In genomic region chr13:21458816-21459701, GRCh38 we compare ENCODE assay signal across 8 cellular contexts. TPM values are rescaled to one million over a fixed set of nuclear protein-coding genes. Genes with fewer than 3 reads are reported as not detected.
DNase-seq lines count a peak whose midpoint lies in the region; ATAC-seq, FAIRE-seq and TF ChIP-seq lines count a peak whose summit lies in the region.

ZDHHC20 (minus strand) TSS chr13:21459303; CDS start chr13:21459171, 132 bp downstream.

- peak; percentile 93 for FAIRE-seq in GM12891 (lab: Jason Lieb, UNC)

- DNase-seq in GM12891 (ENCODE audit: insufficient read length, low spot score) = peak; percentile 86
- DNase-seq in NCI-H1105 treated with DMSO at 0.1 percent for 48 hours (lab: John Stamatoyannopoulos, UW) = peak; percentile 46
- peak; percentile 86 for DNase-seq in T-helper 2 cell treated with Interferon-gamma antibody and Interleukin-4, amounts not matched to agents 5 μg/mL and 100 μg/mL, for 36 hours (ENCODE audit: low spot score)
- peak; percentile 59 to 94 for DNase-seq in ascending aorta (ENCODE audit: low spot score in 2 of 2)
- DNase-seq in right cardiac atrium = peak; percentile 91 to 98 (median 97)
- DNase-seq in vagina (ENCODE audit: extremely low spot score in 2 of 2) = no peak

- TF ChIP-seq POLR2A in GM12891 (IDR thresholded peaks at IDR 0.05; ENCODE audit: low read depth, low read length) (no peak; the same call in 1 of the 2 replicates), vagina (IDR thresholded peaks at IDR 0.05) (peak in 1 of 2 donors; percentile 63)

- peaks cover 24% of the 10 kb centered on the region for H3K36me3 Mint-ChIP-seq in T-helper 2 cell treated with Interferon-gamma antibody and Interleukin-4, amounts not matched to agents 5 μg/mL and 100 μg/mL, for 36 hours (ENCODE audit: low read depth)

- H3K27me3 ChIP-seq in ascending aorta (no peaks in the 10 kb centered on the region), right cardiac atrium (ENCODE audit: control insufficient read depth, insufficient read depth) (no peaks in the 10 kb centered on the region), rectal smooth muscle tissue (ENCODE audit: control insufficient read depth, insufficient read depth, low read length) (no peaks in the 10 kb centered on the region), vagina (no peaks in the 10 kb centered on the region)

- peak within 1 kb of the TSS; percentile 92 for H3K4me3 Mint-ChIP-seq in T-helper 2 cell treated with Interferon-gamma antibody and Interleukin-4, amounts not matched to agents 5 μg/mL and 100 μg/mL, for 36 hours

- H3K9me3 Mint-ChIP-seq in T-helper 2 cell treated with Interferon-gamma antibody and Interleukin-4, amounts not matched to agents 5 μg/mL and 100 μg/mL, for 36 hours = peaks cover 11% of the 10 kb centered on the region

- no peaks in the 10 kb centered on the region for H3K4me1 ChIP-seq in ascending aorta
- H3K4me1 ChIP-seq in right cardiac atrium (ENCODE audit: control insufficient read depth, insufficient read depth, low read length) = no peaks in the 10 kb centered on the region
- peaks cover 6% of the 10 kb centered on the region for H3K4me1 ChIP-seq in rectal smooth muscle tissue (ENCODE audit: control insufficient read depth, insufficient read depth, low read length)
- H3K4me1 ChIP-seq in vagina = peaks cover 19% of the 10 kb centered on the region

- TF ChIP-seq CTCF in ascending aorta (IDR thresholded peaks at IDR 0.05) (no peak), vagina (IDR thresholded peaks at IDR 0.05) (no peak)

- peak within 1 kb of the TSS; percentile 72 for H3K9ac ChIP-seq in rectal smooth muscle tissue (ENCODE audit: low read length)

- H3K27ac Mint-ChIP-seq in T-helper 2 cell treated with Interferon-gamma antibody and Interleukin-4, amounts not matched to agents 5 μg/mL and 100 μg/mL, for 36 hours = peak within 1 kb of the TSS; percentile 93

- no peaks in the 10 kb centered on the region for H3K36me3 ChIP-seq in ascending aorta
- H3K36me3 ChIP-seq in rectal smooth muscle tissue (ENCODE audit: control insufficient read depth, insufficient read depth, low read length) = no peaks in the 10 kb centered on the region
- no peaks in the 10 kb centered on the region for H3K36me3 ChIP-seq in vagina

- no peaks in the 10 kb centered on the region for H3K27me3 Mint-ChIP-seq in T-helper 2 cell treated with Interferon-gamma antibody and Interleukin-4, amounts not matched to agents 5 μg/mL and 100 μg/mL, for 36 hours (ENCODE audit: low read depth)

- intact Hi-C loops in ascending aorta (cut with DNase I) = loop anchor here (1.0 to 10.0 kb wide), 8 partner anchors 18 to 1916 kb away; partner anchors contain the start of genes IL17D, LATS2, MICU2 and MPHOSPH8
- intact Hi-C loops in right cardiac atrium (cut with DNase I) = no loop called here
- intact Hi-C loops in vagina (cut with DNase I) = no loop called here

- H3K4me1 Mint-ChIP-seq in T-helper 2 cell treated with Interferon-gamma antibody and Interleukin-4, amounts not matched to agents 5 μg/mL and 100 μg/mL, for 36 hours (ENCODE audit: low read depth) = peaks cover 28% of the 10 kb centered on the region

- peak; percentile 89 for ATAC-seq in HG02610 (IDR thresholded peaks at IDR 0.05; ENCODE audit: unreplicated experiment)
- ATAC-seq in right cardiac atrium = peak; percentile 96 to 98

- WGBS in right cardiac atrium = under 1% methylated on average over 104 of the region's 107 CpGs

- H3K4me3 ChIP-seq in ascending aorta (peak within 1 kb of the TSS; percentile 88 to 93), right cardiac atrium (ENCODE audit: low read length) (peak within 1 kb of the TSS; percentile 50), rectal smooth muscle tissue (ENCODE audit: low read length) (peak within 1 kb of the TSS; percentile 94), vagina (peak within 1 kb of the TSS; percentile 80 to 88)

- H3K27ac ChIP-seq in ascending aorta = peak within 1 kb of the TSS; percentile 90 to 95
- peak within 1 kb of the TSS; percentile 56 for H3K27ac ChIP-seq in right cardiac atrium (ENCODE audit: low read length)
- peak within 1 kb of the TSS; percentile 78 for H3K27ac ChIP-seq in rectal smooth muscle tissue (ENCODE audit: low read depth, low read length)
- H3K27ac ChIP-seq in vagina = peak within 1 kb of the TSS; percentile 95

- no peaks in the 10 kb centered on the region for H3K9me3 ChIP-seq in ascending aorta
- no peaks in the 10 kb centered on the region for H3K9me3 ChIP-seq in right cardiac atrium (ENCODE audit: control insufficient read depth, low read length)
- no peaks in the 10 kb centered on the region for H3K9me3 ChIP-seq in vagina

TF ChIP-seq in GM12891, 5 proteins besides CTCF, POLR2A, EP300 and RAD21:
- no peak for TF ChIP-seq PAX5 (IDR thresholded peaks at IDR 0.05; ENCODE audit: insufficient read depth, low read length, severe bottlenecking)
- TF ChIP-seq POLR2AphosphoS5 (IDR thresholded peaks at IDR 0.05; ENCODE audit: low read depth, low read length) = peak; percentile 52; the same call in 1 of the 2 replicates
- peak; percentile 15; the same call in 1 of the 2 replicates for TF ChIP-seq TAF1 (IDR thresholded peaks at IDR 0.05; ENCODE audit: low read depth, low read length)
- TF ChIP-seq POU2F2 (IDR thresholded peaks at IDR 0.05; ENCODE audit: low read depth, low read length) = 0 out of 2 replicates have a peak, but pooled peaks have one; percentile 42
- TF ChIP-seq SPI1 (IDR thresholded peaks at IDR 0.05; ENCODE audit: low read depth, low read length) = no peak

RNA-seq across cellular contexts. Expression of gene ZDHHC20, which starts in this region (rescaled TPM):
- polyA plus RNA-seq in GM12891 (2012; ENCODE audit: low read depth, missing spikeins) = 9.8 TPM
- total RNA-seq in ascending aorta = 39.8 TPM
- 10 to 100 TPM; 19.4 to 30.1 (median 27.0) TPM for total RNA-seq in right cardiac atrium
- 9.8 TPM for polyA plus RNA-seq in right cardiac atrium
- total RNA-seq in vagina = 54.8 TPM

Comparison
In these comparisons a context has a peak if more than half of its experiments do, and no peak if none do; other contexts are left out.
1. DNase-seq: peak in GM12891 (single experiment), NCI-H1105 treated with DMSO at 0.1 percent for 48 hours (single experiment), T-helper 2 cell treated with Interferon-gamma antibody and Interleukin-4, amounts not matched to agents 5 μg/mL and 100 μg/mL, for 36 hours (single experiment), ascending aorta (2 of 2) and right cardiac atrium (3 of 3); none in vagina (0 of 2).
2. Peak in every context shown above with its lines, with median percentiles within 50 percentile points of each other: H3K27ac ChIP-seq and H3K4me3 ChIP-seq.